ENCODE assay signal across 8 cellular contexts in the genomic region with DNA sequence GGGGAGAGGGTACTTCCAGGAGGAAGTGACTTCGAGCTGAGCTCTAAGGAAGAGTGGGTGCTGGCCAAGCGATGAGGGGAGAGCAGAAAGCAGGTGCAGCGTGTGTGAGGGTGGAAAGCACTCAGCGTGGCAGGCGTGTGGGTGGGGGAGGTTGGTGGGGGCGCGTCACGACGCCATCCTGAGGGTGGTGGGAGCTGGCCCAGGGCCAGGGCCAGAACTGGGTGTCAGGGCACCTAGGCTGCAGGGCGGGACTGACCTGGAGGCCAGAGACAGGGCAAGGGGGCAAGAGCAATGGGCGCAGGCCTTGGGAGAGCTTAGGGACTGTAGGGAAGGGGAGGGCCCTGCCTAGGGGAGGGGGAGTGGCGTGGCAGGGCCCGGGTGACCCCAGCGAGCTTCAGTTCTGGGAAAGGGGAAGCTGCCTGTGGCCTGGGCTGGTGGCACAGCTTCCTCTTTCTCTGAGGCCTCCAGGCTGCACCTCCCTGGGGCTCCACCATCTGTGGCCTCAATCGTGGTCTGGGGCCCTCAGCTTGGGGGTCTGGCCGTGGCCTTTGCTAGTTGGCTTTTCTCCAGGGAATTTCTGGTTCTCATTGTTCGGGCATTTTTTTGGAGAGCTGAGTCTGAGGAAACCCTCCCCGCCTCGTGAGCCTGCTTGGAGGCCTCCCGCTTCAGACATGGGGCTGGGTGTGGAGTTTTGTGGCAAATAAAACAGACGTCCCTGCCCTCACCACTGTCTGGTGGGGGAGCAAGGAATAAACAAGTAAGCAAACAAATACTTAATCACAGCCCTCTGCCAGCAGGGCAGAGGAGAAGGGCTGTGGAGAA. TPM values are rescaled to one million over a fixed set of nuclear protein-coding genes. Genes with fewer than 3 reads are reported as not detected.
A peak's percentile ranks its signal among the peaks of the same experiment; 100 is the strongest.
DNase-seq lines count a peak whose midpoint lies in the region; ATAC-seq and TF ChIP-seq lines count a peak whose summit lies in the region.

No MANE protein-coding gene starts in this region.

- no peaks in the 10 kb centered on the region for H3K27me3 Mint-ChIP-seq in activated T-helper 2 cell treated with anti-CD3 and anti-CD28 coated beads, Interferon-gamma antibody, Interleukin-2, Interleukin-4, amounts not matched to agents 10 μg/mL and 5 μg/mL and 100 μg/mL, durations not matched to agents 14 hours and 24 hours and 36 hours (ENCODE audit: low read depth)

- H3K4me3 Mint-ChIP-seq in activated T-helper 2 cell treated with anti-CD3 and anti-CD28 coated beads, Interferon-gamma antibody, Interleukin-2, Interleukin-4, amounts not matched to agents 10 μg/mL and 5 μg/mL and 100 μg/mL, durations not matched to agents 14 hours and 24 hours and 36 hours (ENCODE audit: low read depth): peak overlapping the region; percentile 23

- peak overlapping the region; percentile 73 for H3K27ac Mint-ChIP-seq in activated T-helper 2 cell treated with anti-CD3 and anti-CD28 coated beads, Interferon-gamma antibody, Interleukin-2, Interleukin-4, amounts not matched to agents 10 μg/mL and 5 μg/mL and 100 μg/mL, durations not matched to agents 14 hours and 24 hours and 36 hours

- no peak for DNase-seq in A673 (ENCODE audit: low spot score)
- no peak for DNase-seq in activated T-helper 2 cell treated with anti-CD3 and anti-CD28 coated beads, Interferon-gamma antibody, Interleukin-2, Interleukin-4, amounts not matched to agents 10 μg/mL and 5 μg/mL and 100 μg/mL, durations not matched to agents 14 hours and 24 hours and 36 hours (ENCODE audit: low spot score)
- peak; percentile 67 to 85 (median 78) for DNase-seq in right lobe of liver
- DNase-seq in ureter (ENCODE audit: low spot score): peak; percentile 67
- no peak for DNase-seq in BE2C
- DNase-seq in MG63: no peak

- TF ChIP-seq POLR2A in right lobe of liver (IDR thresholded peaks at IDR 0.05): no peak

- 69% methylated on average over 13 of the region's 21 CpGs for WGBS in right lobe of liver (ENCODE audit: insufficient coverage, low coverage, low lambda C conversion rate, missing lambda C conversion rate)

- H3K27ac ChIP-seq in A673 (ENCODE audit: low read depth, low read length, poor library complexity, severe bottlenecking) (peak overlapping the region; percentile 56), right lobe of liver (peak overlapping the region in 2 of 3 donors; percentile 53 to 72)

- CTCF ChIA-PET in A673 (lab: Charles Lee): interaction anchor here (0.8 kb wide), 1 partner anchor 8 kb away, joined by 3 read pairs; no protein-coding TSS in a partner anchor

- H3K4me1 ChIP-seq in A673 (ENCODE audit: insufficient read depth, low read length, poor library complexity, severe bottlenecking): peaks cover 66% of the 10 kb centered on the region
- H3K4me1 ChIP-seq in right lobe of liver: peaks cover 0 to 8% (median 0%) of the 10 kb centered on the region in 4 donors
- H3K4me1 ChIP-seq in BE2C: no peaks in the 10 kb centered on the region

- H3K4me3 ChIP-seq in A673 (ENCODE audit: low read depth, low read length, poor library complexity, severe bottlenecking): no peak overlapping the region
- no peak overlapping the region for H3K4me3 ChIP-seq in right lobe of liver
- H3K4me3 ChIP-seq in BE2C (ENCODE audit: low read depth, low read length): no peak overlapping the region
- H3K4me3 ChIP-seq in MG63: no peak overlapping the region

- POLR2A ChIA-PET in A673 (lab: Charles Lee; ENCODE audit: low non-redundant PET): no interaction called here

- intact Hi-C loops in A673 (cut with micrococcal nuclease; ENCODE audit: unreplicated experiment) (no loop called here), right lobe of liver (cut with DNase I) (loop anchor here in 1 of 2 donors (10.0 kb wide), 1 partner anchor 90 kb away; no protein-coding TSS in a partner anchor)
- intact Hi-C loops in activated T-helper 2 cell treated with anti-CD3 and anti-CD28 coated beads, Interferon-gamma antibody, Interleukin-2, Interleukin-4, amounts not matched to agents 10 μg/mL and 5 μg/mL and 100 μg/mL, durations not matched to agents 14 hours and 24 hours and 36 hours (cut with micrococcal nuclease): no loop called here

- no peaks in the 10 kb centered on the region for H3K36me3 ChIP-seq in A673 (ENCODE audit: insufficient read depth, low read length, poor library complexity, severe bottlenecking)
- no peaks in the 10 kb centered on the region for H3K36me3 ChIP-seq in right lobe of liver
- no peaks in the 10 kb centered on the region for H3K36me3 ChIP-seq in BE2C
- H3K36me3 ChIP-seq in MG63: no peaks in the 10 kb centered on the region

- H3K4me1 Mint-ChIP-seq in activated T-helper 2 cell treated with anti-CD3 and anti-CD28 coated beads, Interferon-gamma antibody, Interleukin-2, Interleukin-4, amounts not matched to agents 10 μg/mL and 5 μg/mL and 100 μg/mL, durations not matched to agents 14 hours and 24 hours and 36 hours (ENCODE audit: low read depth): peaks cover 57% of the 10 kb centered on the region

- TF ChIP-seq CTCF in A673 (conservative IDR thresholded peaks at IDR 0.05; ENCODE audit: low read depth, low read length) (no peak), right lobe of liver (IDR thresholded peaks at IDR 0.05) (no peak), BE2C (IDR thresholded peaks at IDR 0.05; ENCODE audit: low read depth, low read length) (no peak)

- no TSS peak for BruUV-seq in A673 (replicated peaks; lab: Mats Ljungman, UMichigan)

- ATAC-seq in GM19025 (IDR thresholded peaks at IDR 0.05; ENCODE audit: low read depth, unreplicated experiment) (peak; percentile 41), HG03558 (IDR thresholded peaks at IDR 0.05; ENCODE audit: extremely low read depth, unreplicated experiment) (peak; percentile 48), right lobe of liver (peak; percentile 45 to 69 (median 58))

- H3K27me3 ChIP-seq in A673 (replicated peaks; ENCODE audit: insufficient read depth, low read depth, low read length, poor library complexity) (no peaks in the 10 kb centered on the region), right lobe of liver (no peaks in the 10 kb centered on the region), BE2C (no peaks in the 10 kb centered on the region), MG63 (no peaks in the 10 kb centered on the region)

- no peaks in the 10 kb centered on the region for H3K9me3 ChIP-seq in A673 (ENCODE audit: low read depth, low read length, poor library complexity, severe bottlenecking)
- H3K9me3 ChIP-seq in right lobe of liver: no peaks in the 10 kb centered on the region
- no peaks in the 10 kb centered on the region for H3K9me3 ChIP-seq in BE2C
- no peaks in the 10 kb centered on the region for H3K9me3 ChIP-seq in MG63

- H3K36me3 Mint-ChIP-seq in activated T-helper 2 cell treated with anti-CD3 and anti-CD28 coated beads, Interferon-gamma antibody, Interleukin-2, Interleukin-4, amounts not matched to agents 10 μg/mL and 5 μg/mL and 100 μg/mL, durations not matched to agents 14 hours and 24 hours and 36 hours (ENCODE audit: low read depth): peaks cover 7% of the 10 kb centered on the region

- H3K9me3 Mint-ChIP-seq in activated T-helper 2 cell treated with anti-CD3 and anti-CD28 coated beads, Interferon-gamma antibody, Interleukin-2, Interleukin-4, amounts not matched to agents 10 μg/mL and 5 μg/mL and 100 μg/mL, durations not matched to agents 14 hours and 24 hours and 36 hours: no peaks in the 10 kb centered on the region

RNA-seq across cellular contexts. Expression of a gene that starts 8.9 kb away (rescaled TPM):
- total RNA-seq in A673 (2021) (16.2 and 20.9 TPM in 2 replicates), right lobe of liver (1 to 10 TPM in 5 of 6 experiments, under 1 TPM in 1; 0.81 to 5.4 (median 1.6) TPM), ureter (3.6 TPM)
- 33.5 and 34.5 TPM in 2 replicates for total RNA-seq in activated T-helper 2 cell treated with anti-CD3 and anti-CD28 coated beads, Interferon-gamma antibody, Interleukin-2, Interleukin-4, amounts not matched to agents 10 μg/mL and 5 μg/mL and 100 μg/mL, durations not matched to agents 14 hours and 24 hours and 36 hours
- 7.5 TPM for polyA plus RNA-seq in BE2C (2012; ENCODE audit: insufficient read depth, insufficient read length, low read depth)
- 3.2 and 5.0 TPM in 2 replicates for total RNA-seq in MG63 (2014; rRNA removed; shearing (Covaris generic); ENCODE audit: low replicate concordance)

Comparison
In these comparisons a context has a peak if more than half of its experiments do, and no peak if none do; other contexts are left out.
1. DNase-seq: peak in right lobe of liver (3 of 3) and ureter (single experiment); none in A673 (single experiment), activated T-helper 2 cell treated with anti-CD3 and anti-CD28 coated beads, Interferon-gamma antibody, Interleukin-2, Interleukin-4, amounts not matched to agents 10 μg/mL and 5 μg/mL and 100 μg/mL, durations not matched to agents 14 hours and 24 hours and 36 hours (single experiment), BE2C (single experiment) and MG63 (single experiment).
2. Peak in every context shown above with its lines, with median percentiles within 50 percentile points of each other: ATAC-seq.